Comparison of ENCODE assay signal across 8 cellular contexts in genomic region chr2:95346236-95346737, GRCh38. TPM values are rescaled to one million over a fixed set of nuclear protein-coding genes. Genes with fewer than 3 reads are reported as not detected.
DNase-seq lines count a peak whose midpoint lies in the region; ATAC-seq and TF ChIP-seq lines count a peak whose summit lies in the region.

No MANE protein-coding gene starts in this region.

- H3K4me3 ChIP-seq in SJSA1 (peak overlapping the region; percentile 39), foreskin fibroblast (ENCODE audit: low read depth in 1 of 2, low read length in 2 of 2) (peak overlapping the region; percentile 71 to 81)

- H3K36me3 ChIP-seq in SJSA1 = no peaks in the 10 kb centered on the region

- H3K4me1 ChIP-seq in SJSA1 (replicated peaks) = peaks cover 16% of the 10 kb centered on the region

- no peak overlapping the region for H3K27ac ChIP-seq in SJSA1

- peaks cover 28% of the 10 kb centered on the region for H3K27me3 ChIP-seq in SJSA1 (replicated peaks)

- ATAC-seq in GM19455 (IDR thresholded peaks at IDR 0.05; ENCODE audit: unreplicated experiment) (peak; percentile 32), omental fat pad (ENCODE audit: low FRiP score) (peak; percentile 81), HG03342 (IDR thresholded peaks at IDR 0.05; ENCODE audit: unreplicated experiment) (no peak)

- TF ChIP-seq CTCF in foreskin fibroblast (IDR thresholded peaks at IDR 0.05; ENCODE audit: low read depth, low read length) (no peak), omental fat pad (IDR thresholded peaks at IDR 0.05) (no peak)

- no peaks in the 10 kb centered on the region; the same call in 1 of the 2 replicates for H3K9me3 ChIP-seq in SJSA1 (replicated peaks)

- peak; percentile 35 for DNase-seq in A172 (ENCODE audit: low spot score)
- peak in 1 of 2 experiments; percentile 47 for DNase-seq in SJSA1 (ENCODE audit: low read depth in 1 of 2, low spot score in 2 of 2)
- peak; percentile 79 to 93 for DNase-seq in foreskin fibroblast
- DNase-seq in omental fat pad (ENCODE audit: low spot score) = no peak
- DNase-seq in NCI-H187 treated with DMSO at 0.1 percent for 48 hours (lab: John Stamatoyannopoulos, UW) = no peak
- no peak for DNase-seq in activated CD4-positive, CD25-positive, alpha-beta regulatory T cell (lab: John Stamatoyannopoulos, UW)

RNA-seq across cellular contexts. Expression of gene KCNIP3, which starts 49.1 kb away (rescaled TPM):
- 3.8 and 7.3 TPM in 2 replicates for total RNA-seq in A172 (2014; rRNA removed; shearing (Covaris generic))
- total RNA-seq in SJSA1 (2014; rRNA removed; shearing (Covaris generic)) = 0.47 TPM in 1 of 2 replicates, not detected in the other
- total RNA-seq in omental fat pad = 10 to 100 TPM in 1 of 4 donors, 1 to 10 TPM in 3; 5.5 to 37.4 (median 7.1) TPM

RNA-seq across cellular contexts. Expression of gene FAHD2A, which starts 56.2 kb away (rescaled TPM):
- total RNA-seq in A172 (2014; rRNA removed; shearing (Covaris generic)) = 43.5 and 55.3 TPM in 2 replicates
- total RNA-seq in SJSA1 (2014; rRNA removed; shearing (Covaris generic)) = 42.5 and 52.7 TPM in 2 replicates
- 10 to 100 TPM; 17.7 to 28.8 (median 26.0) TPM for total RNA-seq in omental fat pad

Comparison
In these comparisons a context has a peak if more than half of its experiments do, and no peak if none do; other contexts are left out.
1. DNase-seq: peak in A172 (single experiment) and foreskin fibroblast (2 of 2); none in omental fat pad (single experiment), NCI-H187 treated with DMSO at 0.1 percent for 48 hours (single experiment) and activated CD4-positive, CD25-positive, alpha-beta regulatory T cell (0 of 4).